In genomic region chr15:34637305-34637704, GRCh38 we compare ENCODE assay signal across 35 cellular contexts.
"Had no signal": no experiment of that assay in that cellular context is flagged by ENCODE, and none has a peak within 500 bp of the region (broad histone marks: within the 10 kb centered on the region; RNA-seq: fewer than 3 reads in every experiment).

No MANE protein-coding gene starts in this region.

- H3K9me3 ChIP-seq: MG63 had no signal

- H3K27me3 ChIP-seq: MG63 had no signal

- H3K4me3 ChIP-seq: MG63 had no signal

- H3K36me3 ChIP-seq: MG63 had no signal

- DNase-seq: Karpas-422, Kasumi-1, MG63, MM.1S, MV-4-11, NCI-H1048, NCI-H1092, NCI-H1092 treated with DMSO at 0.1 percent for 48 hours, NCI-H1105, NCI-H1105 treated with DMSO at 0.1 percent for 48 hours, NCI-H1417, NCI-H1417 treated with DMSO at 0.1 percent for 48 hours, NCI-H1436, NCI-H1436 treated with DMSO at 0.1 percent for 48 hours, NCI-H146, NCI-H1694, NCI-H1694 treated with DMSO at 0.1 percent for 48 hours, NCI-H187, NCI-H187 treated with DMSO at 0.1 percent for 48 hours, NCI-H1930, NCI-H2029, NCI-H2029 treated with DMSO at 0.1 percent for 48 hours, NCI-H2081, NCI-H2081 treated with DMSO at 0.1 percent for 48 hours, NCI-H2107, NCI-H2171, NCI-H2171 treated with DMSO at 0.1 percent for 48 hours, NCI-H2227 treated with DMSO at 0.1 percent for 48 hours, NCI-H226, NCI-H345, NCI-H446, NCI-H446 treated with DMSO at 0.1 percent for 48 hours, NCI-H510A, NCI-H510A treated with DMSO at 0.1 percent for 48 hours, NCI-H524 had no signal
